9 cellular contexts compared by ENCODE assay signal in the genomic region with DNA sequence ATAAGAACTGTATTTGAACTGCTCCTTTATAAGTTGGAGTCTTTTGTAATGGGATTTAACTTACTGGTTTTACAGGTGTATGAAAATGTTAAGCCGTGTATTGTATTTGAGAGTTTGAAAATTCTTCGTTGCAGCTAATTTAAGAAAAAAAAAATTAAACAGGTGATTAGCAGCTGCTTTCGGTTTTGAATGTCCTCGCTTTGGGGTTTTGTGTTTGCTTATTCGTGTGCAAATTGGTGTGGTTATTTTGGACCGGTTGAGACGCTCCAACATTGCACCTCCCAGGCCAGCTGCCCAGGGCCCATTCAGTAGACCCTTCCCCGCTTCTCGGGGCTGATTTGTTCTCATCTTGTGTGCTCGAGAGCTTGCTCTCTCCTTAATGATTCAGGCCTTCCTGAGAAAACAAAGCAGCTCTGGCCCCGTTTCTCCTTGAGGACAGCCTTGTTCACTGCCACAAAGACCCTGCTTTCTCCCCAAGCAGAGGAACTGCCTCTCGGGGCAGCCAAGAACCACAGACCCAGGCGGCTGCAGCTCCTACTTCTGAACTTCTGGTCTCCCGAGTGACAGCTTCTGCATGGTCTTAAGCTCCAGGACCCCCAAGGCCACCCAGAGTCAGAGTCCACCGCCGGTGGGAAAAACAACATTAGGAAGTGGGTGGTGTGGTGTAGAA.
DNase-seq lines count a peak whose midpoint lies in the region; ATAC-seq and TF ChIP-seq lines count a peak whose summit lies in the region.
"Had no signal": no experiment of that assay in that cellular context is flagged by ENCODE, and none has a peak within 500 bp of the region (broad histone marks: within the 10 kb centered on the region; RNA-seq: fewer than 3 reads in every experiment).

No MANE protein-coding gene starts in this region.

- H3K9me3 Mint-ChIP-seq in endodermal cell, result no peaks in the 10 kb centered on the region

- no peak for TF ChIP-seq POLR2A in gastrocnemius medialis (IDR thresholded peaks at IDR 0.05)

- H3K4me1 Mint-ChIP-seq in endodermal cell, result peaks cover 25% of the 10 kb centered on the region

- no peak for TF ChIP-seq CTCF in endodermal cell (conservative IDR thresholded peaks at IDR 0.05)
- TF ChIP-seq CTCF in gastrocnemius medialis (IDR thresholded peaks at IDR 0.05 in 4 of 5, conservative IDR thresholded peaks at IDR 0.05 in 1 of 5), result no peak
- no peak for TF ChIP-seq CTCF in SK-N-SH (IDR thresholded peaks at IDR 0.05)
- TF ChIP-seq CTCF in colonic mucosa (IDR thresholded peaks at IDR 0.05), result no peak

- H3K4me1 ChIP-seq in endodermal cell (ENCODE audit: control insufficient read depth, insufficient read depth, low read length) (peaks cover 4% of the 10 kb centered on the region), gastrocnemius medialis (peaks cover 75 to 78% of the 10 kb centered on the region in 2 donors), SK-N-SH (ENCODE audit: control insufficient read depth in 1 of 2, insufficient read depth in 2 of 2, low read depth in 1 of 2, low read length in 1 of 2) (peaks cover 0 to 41% of the 10 kb centered on the region in 2 experiments; a peak in 2 of 4 replicates), colonic mucosa (no peaks in the 10 kb centered on the region)

- H4K20me1 ChIP-seq in SK-N-SH (ENCODE audit: insufficient read depth), result no peaks in the 10 kb centered on the region

- no peak for TF ChIP-seq EP300 in SK-N-SH (IDR thresholded peaks at IDR 0.05; ENCODE audit: borderline replicate concordance in 1 of 2, low read depth in 1 of 2, low read length in 1 of 2)

- H3K27ac Mint-ChIP-seq in endodermal cell, result peak overlapping the region; percentile 80

- H3K36me3 ChIP-seq in endodermal cell (ENCODE audit: control insufficient read depth, insufficient read depth, low read length), result no peaks in the 10 kb centered on the region
- H3K36me3 ChIP-seq in gastrocnemius medialis, result no peaks in the 10 kb centered on the region
- peaks cover 0 to 10% of the 10 kb centered on the region in 2 experiments for H3K36me3 ChIP-seq in SK-N-SH (replicated peaks in 1 of 2; ENCODE audit: control insufficient read depth in 1 of 2, insufficient read depth in 2 of 2, low read length in 1 of 2)
- no peaks in the 10 kb centered on the region for H3K36me3 ChIP-seq in colonic mucosa

- no peaks in the 10 kb centered on the region; the same call in 1 of the 2 replicates for H3K79me2 ChIP-seq in SK-N-SH (ENCODE audit: insufficient read depth)

- in situ Hi-C loops in gastrocnemius medialis (cut with MboI; ENCODE audit: low sequenced_read_pairs in 4 of 4), result no loop called here

- no peaks in the 10 kb centered on the region for H3K9me3 ChIP-seq in endodermal cell (ENCODE audit: control insufficient read depth, low read length)
- H3K9me3 ChIP-seq in gastrocnemius medialis, result no peaks in the 10 kb centered on the region
- H3K9me3 ChIP-seq in SK-N-SH, result no peaks in the 10 kb centered on the region
- H3K9me3 ChIP-seq in colonic mucosa, result no peaks in the 10 kb centered on the region

- no peaks in the 10 kb centered on the region for H3K9me2 ChIP-seq in SK-N-SH

- DNase-seq in DMS79 (lab: John Stamatoyannopoulos, UW) (peak; percentile 34), endodermal cell (peak; percentile 71), gastrocnemius medialis (no peak), SK-N-SH (no peak), colonic mucosa (no peak), AG08396 (ENCODE audit: low spot score) (no peak)
- no peak for DNase-seq in Jurkat, Clone E6-1 (ENCODE audit: low read depth, low spot score)

- no peaks in the 10 kb centered on the region for H3K27me3 Mint-ChIP-seq in endodermal cell (ENCODE audit: insufficient read depth)

- no peak overlapping the region for H3K4me3 Mint-ChIP-seq in endodermal cell

- peaks cover 3% of the 10 kb centered on the region for H3K36me3 Mint-ChIP-seq in endodermal cell (ENCODE audit: low read depth)

- H3K4me3 ChIP-seq in Jurkat, Clone E6-1 (ENCODE audit: low read length), result peak overlapping the region; percentile 24
- no peak overlapping the region for H3K4me3 ChIP-seq in endodermal cell (ENCODE audit: low read length)
- H3K4me3 ChIP-seq in gastrocnemius medialis, result peak overlapping the region; percentile 10 to 21 (median 14)
- no peak overlapping the region for H3K4me3 ChIP-seq in SK-N-SH (ENCODE audit: low read depth in 2 of 2, low read length in 1 of 2)
- H3K4me3 ChIP-seq in colonic mucosa, result no peak overlapping the region

- no peak overlapping the region for H3K4me2 ChIP-seq in SK-N-SH

- ATAC-seq in GM19452 (IDR thresholded peaks at IDR 0.05; ENCODE audit: unreplicated experiment), result peak; percentile 51
- peak; percentile 5 to 10 for ATAC-seq in gastrocnemius medialis

- WGBS in endodermal cell (ENCODE audit: insufficient coverage in 1 of 2, insufficient read length in 1 of 2), 2 experiments, result 72 to 74% methylated on average over 9 to 16 of the region's 16 CpGs
- WGBS in SK-N-SH (ENCODE audit: low lambda C conversion rate), result 93% methylated on average over 14 of the region's 16 CpGs

- no peak overlapping the region for H2AFZ ChIP-seq in SK-N-SH (ENCODE audit: low read depth)

- no peak for TF ChIP-seq RAD21 in SK-N-SH (IDR thresholded peaks at IDR 0.05; ENCODE audit: low read length)

- peaks cover 8% of the 10 kb centered on the region for H3F3A ChIP-seq in SK-N-SH (replicated peaks; ENCODE audit: insufficient read depth)

- POLR2A ChIA-PET in SK-N-SH (lab: Yijun Ruan, JAX), result no interaction called here

- H3K27ac ChIP-seq in endodermal cell (ENCODE audit: low read depth, low read length), result peak overlapping the region; percentile 70
- peak overlapping the region; percentile 85 to 90 (median 88) for H3K27ac ChIP-seq in gastrocnemius medialis
- peak overlapping the region in 1 of 2 experiments; percentile 56; a peak in 2 of 4 replicates for H3K27ac ChIP-seq in SK-N-SH (ENCODE audit: low read depth in 2 of 2, low read length in 1 of 2)
- no peak overlapping the region for H3K27ac ChIP-seq in colonic mucosa
- H3K27ac ChIP-seq: HL-60 had no signal

- H3K27me3 ChIP-seq in endodermal cell (ENCODE audit: control insufficient read depth, insufficient read depth, low read length, poor library complexity, severe bottlenecking) (no peaks in the 10 kb centered on the region), gastrocnemius medialis (no peaks in the 10 kb centered on the region), SK-N-SH (ENCODE audit: insufficient read depth) (no peaks in the 10 kb centered on the region), colonic mucosa (no peaks in the 10 kb centered on the region)

- CTCF ChIA-PET in SK-N-SH (lab: Yijun Ruan, JAX), result interaction anchor here (0.5 to 1.8 kb wide), 4 partner anchors 109 to 476 kb away, joined by 3 to 7 read pairs (median 3); no protein-coding TSS in a partner anchor

- H3K9ac ChIP-seq in endodermal cell (ENCODE audit: extremely low read depth, low read length, poor library complexity, severe bottlenecking) (no peak overlapping the region), SK-N-SH (no peak overlapping the region), colonic mucosa (ENCODE audit: low read depth in 2 of 2, low read length in 2 of 2) (no peak overlapping the region)

- intact Hi-C loops in gastrocnemius medialis (cut with DNase I; ENCODE audit: low total_unique reads) (loop anchor here (1.0 to 5.0 kb wide), 2 partner anchors 9 to 85 kb away; no protein-coding TSS in a partner anchor), colonic mucosa (cut with DNase I) (no loop called here)

TF ChIP-seq in SK-N-SH, 30 proteins besides CTCF, POLR2A, EP300 and RAD21 (continues in another document):
- TF ChIP-seq, protein P1, sequence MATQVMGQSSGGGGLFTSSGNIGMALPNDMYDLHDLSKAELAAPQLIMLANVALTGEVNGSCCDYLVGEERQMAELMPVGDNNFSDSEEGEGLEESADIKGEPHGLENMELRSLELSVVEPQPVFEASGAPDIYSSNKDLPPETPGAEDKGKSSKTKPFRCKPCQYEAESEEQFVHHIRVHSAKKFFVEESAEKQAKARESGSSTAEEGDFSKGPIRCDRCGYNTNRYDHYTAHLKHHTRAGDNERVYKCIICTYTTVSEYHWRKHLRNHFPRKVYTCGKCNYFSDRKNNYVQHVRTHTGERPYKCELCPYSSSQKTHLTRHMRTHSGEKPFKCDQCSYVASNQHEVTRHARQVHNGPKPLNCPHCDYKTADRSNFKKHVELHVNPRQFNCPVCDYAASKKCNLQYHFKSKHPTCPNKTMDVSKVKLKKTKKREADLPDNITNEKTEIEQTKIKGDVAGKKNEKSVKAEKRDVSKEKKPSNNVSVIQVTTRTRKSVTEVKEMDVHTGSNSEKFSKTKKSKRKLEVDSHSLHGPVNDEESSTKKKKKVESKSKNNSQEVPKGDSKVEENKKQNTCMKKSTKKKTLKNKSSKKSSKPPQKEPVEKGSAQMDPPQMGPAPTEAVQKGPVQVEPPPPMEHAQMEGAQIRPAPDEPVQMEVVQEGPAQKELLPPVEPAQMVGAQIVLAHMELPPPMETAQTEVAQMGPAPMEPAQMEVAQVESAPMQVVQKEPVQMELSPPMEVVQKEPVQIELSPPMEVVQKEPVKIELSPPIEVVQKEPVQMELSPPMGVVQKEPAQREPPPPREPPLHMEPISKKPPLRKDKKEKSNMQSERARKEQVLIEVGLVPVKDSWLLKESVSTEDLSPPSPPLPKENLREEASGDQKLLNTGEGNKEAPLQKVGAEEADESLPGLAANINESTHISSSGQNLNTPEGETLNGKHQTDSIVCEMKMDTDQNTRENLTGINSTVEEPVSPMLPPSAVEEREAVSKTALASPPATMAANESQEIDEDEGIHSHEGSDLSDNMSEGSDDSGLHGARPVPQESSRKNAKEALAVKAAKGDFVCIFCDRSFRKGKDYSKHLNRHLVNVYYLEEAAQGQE (IDR thresholded peaks at IDR 0.05; ENCODE audit: low read depth, low read length), result no peak
- TF ChIP-seq RFX5 (IDR thresholded peaks at IDR 0.05; ENCODE audit: low read length) (no peak), MXI1 (IDR thresholded peaks at IDR 0.05; ENCODE audit: low read depth, low read length) (no peak), SMC3 (IDR thresholded peaks at IDR 0.05; ENCODE audit: low read depth, low read length) (no peak), POLR2AphosphoS5 (IDR thresholded peaks at IDR 0.05; ENCODE audit: low read depth, low read length) (no peak), TAF1 (IDR thresholded peaks at IDR 0.05; ENCODE audit: borderline replicate concordance, low read depth, low read length) (no peak), TCF12 (IDR thresholded peaks at IDR 0.05) (no peak)
- TF ChIP-seq, protein P2, sequence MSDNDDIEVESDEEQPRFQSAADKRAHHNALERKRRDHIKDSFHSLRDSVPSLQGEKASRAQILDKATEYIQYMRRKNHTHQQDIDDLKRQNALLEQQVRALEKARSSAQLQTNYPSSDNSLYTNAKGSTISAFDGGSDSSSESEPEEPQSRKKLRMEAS (IDR thresholded peaks at IDR 0.05; ENCODE audit: low read depth), result no peak
- TF ChIP-seq, protein P3, sequence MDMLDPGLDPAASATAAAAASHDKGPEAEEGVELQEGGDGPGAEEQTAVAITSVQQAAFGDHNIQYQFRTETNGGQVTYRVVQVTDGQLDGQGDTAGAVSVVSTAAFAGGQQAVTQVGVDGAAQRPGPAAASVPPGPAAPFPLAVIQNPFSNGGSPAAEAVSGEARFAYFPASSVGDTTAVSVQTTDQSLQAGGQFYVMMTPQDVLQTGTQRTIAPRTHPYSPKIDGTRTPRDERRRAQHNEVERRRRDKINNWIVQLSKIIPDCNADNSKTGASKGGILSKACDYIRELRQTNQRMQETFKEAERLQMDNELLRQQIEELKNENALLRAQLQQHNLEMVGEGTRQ (IDR thresholded peaks at IDR 0.05; ENCODE audit: borderline replicate concordance, low read depth, low read length), result no peak

Comparison
In these comparisons a context has a peak if more than half of its experiments do, and no peak if none do; other contexts are left out.
1. DNase-seq: peak in DMS79 (single experiment) and endodermal cell (single experiment); none in Jurkat, Clone E6-1 (single experiment), gastrocnemius medialis (0 of 2), SK-N-SH (single experiment), colonic mucosa (single experiment) and AG08396 (single experiment).
2. H3K4me3 ChIP-seq: peak in Jurkat, Clone E6-1 (single experiment) and gastrocnemius medialis (4 of 4); none in endodermal cell (single experiment), SK-N-SH (0 of 2) and colonic mucosa (single experiment).